1 cellular context compared by ENCODE assay signal in the genomic region with DNA sequence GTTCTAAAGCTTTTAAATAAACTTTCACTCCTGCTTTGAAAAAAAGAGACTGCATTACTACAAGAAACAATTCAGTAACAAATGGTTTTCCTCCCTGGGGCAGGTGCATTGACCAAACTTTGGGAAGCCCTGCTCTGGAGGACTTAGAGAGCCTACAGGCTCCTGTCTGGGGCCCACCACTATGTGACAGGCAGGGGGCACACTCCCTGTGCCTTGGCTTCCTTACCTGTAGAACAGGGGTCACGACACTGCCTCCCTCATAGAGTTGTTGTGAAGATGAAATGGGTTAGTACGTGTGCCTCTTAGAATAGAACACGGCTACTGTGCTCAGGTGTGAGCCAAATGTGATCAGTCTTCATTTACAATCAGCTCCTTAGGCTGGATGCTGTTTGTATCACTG.
TF ChIP-seq lines count a peak whose summit lies in the region.

No MANE protein-coding gene starts in this region.

TF ChIP-seq in HepG2, 621 proteins besides CTCF, POLR2A, EP300 and RAD21:
- TF ChIP-seq, protein P1, sequence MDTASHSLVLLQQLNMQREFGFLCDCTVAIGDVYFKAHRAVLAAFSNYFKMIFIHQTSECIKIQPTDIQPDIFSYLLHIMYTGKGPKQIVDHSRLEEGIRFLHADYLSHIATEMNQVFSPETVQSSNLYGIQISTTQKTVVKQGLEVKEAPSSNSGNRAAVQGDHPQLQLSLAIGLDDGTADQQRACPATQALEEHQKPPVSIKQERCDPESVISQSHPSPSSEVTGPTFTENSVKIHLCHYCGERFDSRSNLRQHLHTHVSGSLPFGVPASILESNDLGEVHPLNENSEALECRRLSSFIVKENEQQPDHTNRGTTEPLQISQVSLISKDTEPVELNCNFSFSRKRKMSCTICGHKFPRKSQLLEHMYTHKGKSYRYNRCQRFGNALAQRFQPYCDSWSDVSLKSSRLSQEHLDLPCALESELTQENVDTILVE (CRISPR knock-in tag; IDR thresholded peaks at IDR 0.05) = no peak
- 0 out of 2 replicates have a peak, but pooled peaks have one; percentile 13 for TF ChIP-seq STAG1 (CRISPR knock-in tag; IDR thresholded peaks at IDR 0.05)
- no peak for TF ChIP-seq ZNF564 (CRISPR knock-in tag; IDR thresholded peaks at IDR 0.05)
